26 cellular contexts compared by ENCODE assay signal in genomic region chr19:39837978-39838377, GRCh38. TPM values are rescaled to one million over a fixed set of nuclear protein-coding genes. Genes with fewer than 3 reads are reported as not detected.
"Had no signal": no experiment of that assay in that cellular context is flagged by ENCODE, and none has a peak within 500 bp of the region (broad histone marks: within the 10 kb centered on the region; RNA-seq: fewer than 3 reads in every experiment).

No MANE protein-coding gene starts in this region.

- DNase-seq: activated CD4-positive, alpha-beta memory T cell treated with anti-CD3 and anti-CD28 coated beads for 36 hours; activated CD4-positive, alpha-beta T cell treated with anti-CD3 and anti-CD28 coated beads, Interleukin-2, amount 10 ng/mL, durations not matched to agents 24 days and 14 days; activated CD4-positive, CD25-positive, alpha-beta regulatory T cell treated with anti-CD3 and anti-CD28 coated beads, Interleukin-2, amount 50 U/mL, for 72 hours; brain microvascular endothelial cell; cerebellar nuclear complex; NCI-H1092; NCI-H1417 treated with DMSO at 0.1 percent for 48 hours; NCI-H1694; NCI-H2029; NCI-H2107; NCI-H2171 treated with DMSO at 0.1 percent for 48 hours; NCI-H345; NCI-H510A; NCI-H526 treated with DMSO at 0.1 percent for 48 hours; NCI-H82; SIG-M5; T-helper 17 cell; T-helper 9 cell had no signal

- H3K27ac Mint-ChIP-seq: activated CD4-positive, alpha-beta memory T cell treated with anti-CD3 and anti-CD28 coated beads for 36 hours; activated CD4-positive, alpha-beta T cell treated with anti-CD3 and anti-CD28 coated beads, Interleukin-2, amount 10 ng/mL, durations not matched to agents 24 days and 14 days; T-helper 17 cell; WTC11 had no signal

- H3K9me3 Mint-ChIP-seq: activated CD4-positive, alpha-beta memory T cell treated with anti-CD3 and anti-CD28 coated beads for 36 hours; activated CD4-positive, alpha-beta T cell treated with anti-CD3 and anti-CD28 coated beads, Interleukin-2, amount 10 ng/mL, durations not matched to agents 24 days and 14 days; activated naive CD4-positive, alpha-beta T cell treated with anti-CD3 and anti-CD28 coated beads, Interleukin-2, amount 50 U/mL, for 72 hours; WTC11 had no signal

- H3K27me3 ChIP-seq: brain microvascular endothelial cell, cardiac muscle cell had no signal

- H3K27ac ChIP-seq: brain microvascular endothelial cell, cardiac muscle cell, KMS-11 had no signal

- H3K4me3 Mint-ChIP-seq: activated CD4-positive, alpha-beta memory T cell treated with anti-CD3 and anti-CD28 coated beads for 36 hours; activated CD4-positive, alpha-beta T cell treated with anti-CD3 and anti-CD28 coated beads, Interleukin-2, amount 10 ng/mL, durations not matched to agents 24 days and 14 days; T-helper 17 cell; WTC11 had no signal

- H3K27me3 Mint-ChIP-seq: activated CD4-positive, alpha-beta memory T cell treated with anti-CD3 and anti-CD28 coated beads for 36 hours; T-helper 17 cell had no signal

- ATAC-seq: activated naive CD4-positive, alpha-beta T cell treated with anti-CD3 and anti-CD28 coated beads, Interleukin-2, amount 50 U/mL, for 72 hours; T-helper 17 cell; WTC11 had no signal

- H3K4me3 ChIP-seq: cardiac muscle cell had no signal

RNA-seq across cellular contexts. Expression of gene LEUTX, which starts 59.3 kb away (rescaled TPM):
- total RNA-seq: activated CD4-positive, alpha-beta memory T cell treated with anti-CD3 and anti-CD28 coated beads for 36 hours; activated CD4-positive, alpha-beta T cell treated with anti-CD3 and anti-CD28 coated beads, Interleukin-2, amount 10 ng/mL, durations not matched to agents 24 days and 14 days; activated naive CD4-positive, alpha-beta T cell treated with anti-CD3 and anti-CD28 coated beads, Interleukin-2, amount 50 U/mL, for 72 hours; cardiac muscle cell; MCF 10A; OCI-LY7; RPMI7951; T-helper 17 cell; WTC11 had no signal
- polyA plus RNA-seq: adipose tissue, cardiac muscle cell had no signal
